8 cellular contexts compared by ENCODE assay signal in genomic region chr18:36129300-36130038, GRCh38. TPM values are rescaled to one million over a fixed set of nuclear protein-coding genes. Genes with fewer than 3 reads are reported as not detected.
A peak's percentile ranks its signal among the peaks of the same experiment; 100 is the strongest.
DNase-seq lines count a peak whose midpoint lies in the region; ATAC-seq and TF ChIP-seq lines count a peak whose summit lies in the region.

Gene ELP2 (plus strand): TSS chr18:36129899. CDS start chr18:36129934, 35 bp downstream.
Gene SLC39A6 (minus strand): TSS chr18:36129340. CDS start chr18:36127007, 2,333 bp downstream.

- H3K27ac ChIP-seq in CD4-positive, CD25-positive, alpha-beta regulatory T cell (ENCODE audit: insufficient read depth, low read length, poor library complexity, severe bottlenecking) = peak within 1 kb of the TSS; percentile 99
- H3K27ac ChIP-seq in left lung = peak within 1 kb of the TSS; percentile 99

- H3K36me3 ChIP-seq in CD4-positive, CD25-positive, alpha-beta regulatory T cell (ENCODE audit: control insufficient read depth, insufficient read depth, low read length) = peaks cover 10% of the 10 kb centered on the region
- H3K36me3 ChIP-seq in left lung = peaks cover 0 to 7% of the 10 kb centered on the region in 2 donors

- peak within 1 kb of the TSS; percentile 98 for H3K4me3 ChIP-seq in CD4-positive, CD25-positive, alpha-beta regulatory T cell (ENCODE audit: low read depth, low read length)
- peak within 1 kb of the TSS; percentile 69 to 86 for H3K4me3 ChIP-seq in left lung

- peak within 1 kb of the TSS; percentile 97 to 99 (median 98) for H3K4me3 Mint-ChIP-seq in CD4-positive, CD25-positive, alpha-beta regulatory T cell
- peak within 1 kb of the TSS; percentile 94 for H3K4me3 Mint-ChIP-seq in dendritic cell treated with granulocyte-macrophage colony-stimulating factor and Interleukin-4, amounts not matched to agents 40 ng/mL and 50 ng/mL, for 4 days

- H3K27me3 ChIP-seq in CD4-positive, CD25-positive, alpha-beta regulatory T cell (ENCODE audit: control insufficient read depth, insufficient read depth, low read length) = no peaks in the 10 kb centered on the region
- H3K27me3 ChIP-seq in left lung = no peaks in the 10 kb centered on the region

- peaks cover 33 to 71% (median 51%) of the 10 kb centered on the region in 4 donors for H3K4me1 Mint-ChIP-seq in CD4-positive, CD25-positive, alpha-beta regulatory T cell
- peaks cover 40% of the 10 kb centered on the region for H3K4me1 Mint-ChIP-seq in dendritic cell treated with granulocyte-macrophage colony-stimulating factor and Interleukin-4, amounts not matched to agents 40 ng/mL and 50 ng/mL, for 4 days (ENCODE audit: low read depth)

- peak; percentile 90 for ATAC-seq in CD4-positive, CD25-positive, alpha-beta regulatory T cell (ENCODE audit: low read depth in 2 of 2)
- ATAC-seq in GM19438 (IDR thresholded peaks at IDR 0.05; ENCODE audit: low read depth, unreplicated experiment) = peak; percentile 91
- ATAC-seq in HG03571 (IDR thresholded peaks at IDR 0.05; ENCODE audit: unreplicated experiment) = peak; percentile 86
- peak; percentile 98 for ATAC-seq in left lung

- H3K9me3 Mint-ChIP-seq in CD4-positive, CD25-positive, alpha-beta regulatory T cell = no peaks in the 10 kb centered on the region
- H3K9me3 Mint-ChIP-seq in dendritic cell treated with granulocyte-macrophage colony-stimulating factor and Interleukin-4, amounts not matched to agents 40 ng/mL and 50 ng/mL, for 4 days = no peaks in the 10 kb centered on the region

- H3K9me3 ChIP-seq in CD4-positive, CD25-positive, alpha-beta regulatory T cell (ENCODE audit: control insufficient read depth in 2 of 2, low read length in 2 of 2) = no peaks in the 10 kb centered on the region
- no peaks in the 10 kb centered on the region for H3K9me3 ChIP-seq in left lung

- H3K27ac Mint-ChIP-seq in CD4-positive, CD25-positive, alpha-beta regulatory T cell = peak within 1 kb of the TSS; percentile 93 to 98 (median 98)
- H3K27ac Mint-ChIP-seq in dendritic cell treated with granulocyte-macrophage colony-stimulating factor and Interleukin-4, amounts not matched to agents 40 ng/mL and 50 ng/mL, for 4 days = peak within 1 kb of the TSS; percentile 99

- DNase-seq in CD4-positive, CD25-positive, alpha-beta regulatory T cell = peak; percentile 92 to 97 (median 96)
- DNase-seq in NCI-H774 (lab: John Stamatoyannopoulos, UW) (peak; percentile 90), left lung (peak; percentile 97 to 98)
- peak; percentile 92 to 93 for DNase-seq in activated CD4-positive, alpha-beta T cell treated with anti-CD3 and anti-CD28 coated beads, Interleukin-2, amount 50 U/mL, for 4 hours
- peak; percentile 93 for DNase-seq in stimulated activated CD4-positive, alpha-beta T cell treated with anti-CD3 and anti-CD28 coated beads, Interleukin-2, amount 100 ng/mL, for 4 hours (ENCODE audit: low read depth)

- H3K4me1 ChIP-seq in CD4-positive, CD25-positive, alpha-beta regulatory T cell (ENCODE audit: control insufficient read depth, insufficient read depth, low read length, poor library complexity, severe bottlenecking) = peaks cover 53% of the 10 kb centered on the region
- H3K4me1 ChIP-seq in left lung = peaks cover 12 to 36% of the 10 kb centered on the region in 2 donors

- no peaks in the 10 kb centered on the region for H3K27me3 Mint-ChIP-seq in CD4-positive, CD25-positive, alpha-beta regulatory T cell
- H3K27me3 Mint-ChIP-seq in dendritic cell treated with granulocyte-macrophage colony-stimulating factor and Interleukin-4, amounts not matched to agents 40 ng/mL and 50 ng/mL, for 4 days = no peaks in the 10 kb centered on the region

- H3K36me3 Mint-ChIP-seq in CD4-positive, CD25-positive, alpha-beta regulatory T cell = peaks cover 16% of the 10 kb centered on the region
- peaks cover 48% of the 10 kb centered on the region for H3K36me3 Mint-ChIP-seq in dendritic cell treated with granulocyte-macrophage colony-stimulating factor and Interleukin-4, amounts not matched to agents 40 ng/mL and 50 ng/mL, for 4 days (ENCODE audit: low read depth)

- no peak for TF ChIP-seq CTCF in left lung (IDR thresholded peaks at IDR 0.05)

- intact Hi-C loops in dendritic cell treated with granulocyte-macrophage colony-stimulating factor and Interleukin-4, amounts not matched to agents 40 ng/mL and 50 ng/mL, for 4 days (cut with micrococcal nuclease) = loop anchor here (1.0 to 10.0 kb wide), 3 partner anchors 57 to 115 kb away; partner anchors contain the start of genes MOCOS and RPRD1A
- intact Hi-C loops in left lung (cut with DNase I) = no loop called here

RNA-seq across cellular contexts. Expression of gene ELP2, which starts in this region (rescaled TPM):
- 161 TPM for total RNA-seq in CD4-positive, CD25-positive, alpha-beta regulatory T cell
- 10 to 100 TPM; 71.0 to 96.6 (median 87.5) TPM for polyA plus RNA-seq in CD4-positive, CD25-positive, alpha-beta regulatory T cell
- 10 to 100 TPM; 55.6 to 61.4 TPM for total RNA-seq in left lung

RNA-seq across cellular contexts. Expression of gene SLC39A6, which starts in this region (rescaled TPM):
- total RNA-seq in CD4-positive, CD25-positive, alpha-beta regulatory T cell = 13.7 TPM
- polyA plus RNA-seq in CD4-positive, CD25-positive, alpha-beta regulatory T cell = 10 to 100 TPM; 22.3 to 25.9 (median 24.5) TPM
- total RNA-seq in left lung = 10 to 100 TPM; 33.8 to 33.9 TPM

Comparison
In these comparisons a context has a peak if more than half of its experiments do, and no peak if none do; other contexts are left out.
1. Peak in every context shown above with its lines: DNase-seq, ATAC-seq, H3K4me3 ChIP-seq and H3K27ac ChIP-seq.